Comparison of ENCODE assay signal across 10 cellular contexts in the genomic region with DNA sequence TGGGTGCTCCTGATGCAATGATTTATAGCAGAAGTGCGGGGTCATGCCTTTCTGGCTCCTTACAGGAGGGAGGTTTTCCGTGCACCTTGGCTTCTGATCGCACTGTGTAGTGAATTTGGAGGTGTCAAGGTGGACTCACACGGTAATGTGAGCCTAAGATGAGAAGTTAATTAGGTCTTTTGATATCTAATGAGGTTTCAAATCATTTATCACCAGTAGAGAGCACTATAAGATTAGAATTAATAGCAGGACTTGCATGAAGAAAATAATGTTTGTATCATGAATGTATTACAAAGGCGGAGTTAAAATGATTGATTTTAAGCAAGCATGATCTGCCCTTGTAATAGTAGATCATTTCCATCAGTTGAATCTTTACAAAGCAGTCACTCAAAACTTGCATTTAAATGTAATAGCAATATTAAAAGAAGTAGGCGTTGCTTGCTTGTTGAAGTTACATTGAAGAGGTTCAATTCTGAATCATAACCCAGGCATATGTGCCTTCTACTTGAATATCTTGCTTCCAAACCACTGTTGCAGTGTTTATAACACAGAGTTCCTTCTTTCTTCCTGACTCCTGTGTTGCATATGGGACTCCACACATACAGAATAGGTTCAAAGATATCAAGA.
DNase-seq lines count a peak whose midpoint lies in the region; ATAC-seq, FAIRE-seq and TF ChIP-seq lines count a peak whose summit lies in the region.
"Had no signal": no experiment of that assay in that cellular context is flagged by ENCODE, and none has a peak within 500 bp of the region (broad histone marks: within the 10 kb centered on the region; RNA-seq: fewer than 3 reads in every experiment).

No MANE protein-coding gene starts in this region.

- H3F3A ChIP-seq in OCI-LY1 (ENCODE audit: insufficient read depth, low read length), result no peaks in the 10 kb centered on the region

- H4K20me1 ChIP-seq in OCI-LY1 (ENCODE audit: insufficient read depth, low read length) (no peaks in the 10 kb centered on the region), osteoblast (ENCODE audit: insufficient read depth, low read length) (no peaks in the 10 kb centered on the region)

- WGBS in pancreas, 2 donors, result 24 to 37% methylated on average over 6 of the region's 6 CpGs

- H3K4me1 ChIP-seq in OCI-LY1 (ENCODE audit: insufficient read depth, low read length, severe bottlenecking) (peaks cover 16% of the 10 kb centered on the region), osteoblast (ENCODE audit: insufficient read depth, low read length) (no peaks in the 10 kb centered on the region), pancreas (no peaks in the 10 kb centered on the region)

- H3K27ac ChIP-seq in OCI-LY1 (ENCODE audit: low read depth, low read length, poor library complexity, severe bottlenecking) (no peak overlapping the region), osteoblast (ENCODE audit: low read depth, low read length) (no peak overlapping the region), pancreas (no peak overlapping the region)
- H3K27ac ChIP-seq: epithelial cell of prostate had no signal

- no peaks in the 10 kb centered on the region for H3K27me3 ChIP-seq in OCI-LY1 (ENCODE audit: insufficient read depth, low read length)
- H3K27me3 ChIP-seq in osteoblast (ENCODE audit: insufficient read depth, low read length), result no peaks in the 10 kb centered on the region
- peaks cover 0 to 34% (median 0%) of the 10 kb centered on the region in 4 donors for H3K27me3 ChIP-seq in pancreas

- no peaks in the 10 kb centered on the region for H3K36me3 ChIP-seq in OCI-LY1 (ENCODE audit: insufficient read depth, low read length)
- no peaks in the 10 kb centered on the region for H3K36me3 ChIP-seq in osteoblast (ENCODE audit: insufficient read depth, low read length)
- H3K36me3 ChIP-seq in pancreas, result no peaks in the 10 kb centered on the region

- H3K4me3 ChIP-seq in OCI-LY1 (ENCODE audit: low read depth, low read length, poor library complexity, severe bottlenecking), result no peak overlapping the region
- H3K4me3 ChIP-seq in fibroblast of pulmonary artery (replicated peaks; ENCODE audit: low read depth, low read length), result no peak overlapping the region
- no peak overlapping the region for H3K4me3 ChIP-seq in osteoblast (ENCODE audit: insufficient read depth, low read length)
- no peak overlapping the region for H3K4me3 ChIP-seq in pancreas

- DNase-seq in AG20443 (ENCODE audit: low spot score) (peak; percentile 4), GM10266 (ENCODE audit: extremely low spot score) (peak; percentile 2), fibroblast of pulmonary artery (ENCODE audit: low read depth) (peak; percentile 0), osteoblast (ENCODE audit: insufficient read length, low spot score, missing footprints) (no peak), pancreas (no peak), foreskin melanocyte (no peak)
- DNase-seq: DMS79 treated with DMSO at 0.1 percent for 48 hours had no signal

- H2AFZ ChIP-seq in OCI-LY1 (ENCODE audit: low read length) (no peak overlapping the region), osteoblast (ENCODE audit: low read length) (no peak overlapping the region)

- H3K4me2 ChIP-seq in OCI-LY1 (ENCODE audit: low read length) (no peak overlapping the region), osteoblast (ENCODE audit: insufficient read depth, low read length) (no peak overlapping the region)

- H3K9me3 ChIP-seq in OCI-LY1 (ENCODE audit: low read length) (no peaks in the 10 kb centered on the region), osteoblast (ENCODE audit: low read depth, low read length) (no peaks in the 10 kb centered on the region), pancreas (no peaks in the 10 kb centered on the region)

- intact Hi-C loops in pancreas (cut with DNase I), result no loop called here

- no peak for FAIRE-seq in pancreas (lab: Jason Lieb, UNC)

- TF ChIP-seq CTCF in GM10266 (IDR thresholded peaks at IDR 0.05; ENCODE audit: control insufficient read depth, insufficient read depth, low read depth, missing control alignments) (no peak), OCI-LY1 (IDR thresholded peaks at IDR 0.05; ENCODE audit: low read length) (peak; percentile 36; the same call in 1 of the 2 replicates), fibroblast of pulmonary artery (IDR thresholded peaks at IDR 0.05; ENCODE audit: low read length, missing control alignments) (no peak), osteoblast (IDR thresholded peaks at IDR 0.05; ENCODE audit: extremely low read depth, low read depth, low read length) (no peak), pancreas (IDR thresholded peaks at IDR 0.05) (no peak)

- H3K9ac ChIP-seq in OCI-LY1 (ENCODE audit: low read length), result no peak overlapping the region

- no peaks in the 10 kb centered on the region for H3K9me2 ChIP-seq in OCI-LY1 (ENCODE audit: low read depth, low read length)

- no peaks in the 10 kb centered on the region for H3K79me2 ChIP-seq in OCI-LY1 (ENCODE audit: insufficient read depth, low read length)
- no peaks in the 10 kb centered on the region for H3K79me2 ChIP-seq in osteoblast (ENCODE audit: insufficient read depth, low read length)

- ATAC-seq in pancreas (no peak), GM19035 (IDR thresholded peaks at IDR 0.05; ENCODE audit: unreplicated experiment) (no peak)

Comparison
In these comparisons a context has a peak if more than half of its experiments do, and no peak if none do; other contexts are left out.
1. DNase-seq: peak in AG20443 (single experiment), GM10266 (single experiment) and fibroblast of pulmonary artery (single experiment); none in osteoblast (single experiment), pancreas (0 of 6) and foreskin melanocyte (single experiment).